In the genomic region with DNA sequence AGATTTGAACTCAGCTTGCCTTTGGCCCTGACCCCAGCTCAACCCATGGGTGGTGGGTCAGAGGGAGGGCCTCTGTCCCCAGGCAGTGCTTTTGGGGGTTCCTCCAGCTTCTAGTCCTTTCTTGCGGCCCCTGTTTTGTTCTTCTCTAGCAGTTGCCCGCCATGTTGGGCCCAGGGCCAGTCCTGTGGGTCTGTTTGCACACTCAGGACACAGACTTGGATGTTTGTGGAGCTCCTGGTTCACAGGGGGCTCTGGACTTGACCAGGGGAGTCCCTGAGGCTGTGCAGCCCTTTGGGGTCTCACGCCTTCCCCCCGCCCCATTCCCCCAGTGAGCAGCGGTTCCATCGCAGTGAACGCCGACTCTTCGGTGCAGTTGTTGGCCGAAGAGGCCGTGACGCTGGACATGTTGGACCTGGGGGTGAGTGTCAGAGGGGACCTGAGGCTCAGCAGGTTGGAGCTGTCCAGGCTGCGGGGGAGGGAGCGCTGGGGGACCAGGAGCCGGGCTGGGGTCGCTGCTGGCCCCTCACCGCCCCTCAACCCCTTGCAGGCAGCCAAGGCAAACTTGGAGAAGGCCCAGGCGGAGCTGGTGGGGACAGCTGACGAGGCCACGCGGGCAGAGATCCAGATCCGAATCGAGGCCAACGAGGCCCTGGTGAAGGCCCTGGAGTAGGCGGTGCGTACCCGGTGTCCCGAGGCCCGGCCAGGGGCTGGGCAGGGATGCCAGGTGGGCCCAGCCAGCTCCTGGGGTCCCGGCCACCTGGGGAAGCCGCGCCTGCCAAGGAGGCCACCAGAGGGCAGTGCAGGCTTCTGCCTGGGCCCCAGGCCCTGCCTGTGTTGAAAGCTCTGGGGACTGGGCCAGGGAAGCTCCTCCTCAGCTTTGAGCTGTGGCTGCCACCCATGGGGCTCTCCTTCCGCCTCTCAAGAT, we compare ENCODE assay signal across 8 cellular contexts. TPM values are rescaled to one million over a fixed set of nuclear protein-coding genes. Genes with fewer than 3 reads are reported as not detected.
DNase-seq lines count a peak whose midpoint lies in the region; ATAC-seq and TF ChIP-seq lines count a peak whose summit lies in the region.

No MANE protein-coding gene starts in this region.

- no peaks in the 10 kb centered on the region for H3K9me3 ChIP-seq in mesenchymal stem cell (ENCODE audit: control insufficient read depth, low read length)

- peak overlapping the region; percentile 61 for H3K4me3 Mint-ChIP-seq in activated CD4-positive, alpha-beta memory T cell treated with anti-CD3 and anti-CD28 coated beads, Interleukin-2, amount 10 ng/mL, durations not matched to agents 7 days and 5 days

- H3K9me3 Mint-ChIP-seq in activated CD4-positive, alpha-beta memory T cell treated with anti-CD3 and anti-CD28 coated beads, Interleukin-2, amount 10 ng/mL, durations not matched to agents 7 days and 5 days: no peaks in the 10 kb centered on the region

- peak; percentile 21 for TF ChIP-seq POLR2A in GM18526 (IDR thresholded peaks at IDR 0.05; ENCODE audit: extremely low read depth, insufficient read length)

- H3K9ac ChIP-seq in mesenchymal stem cell (ENCODE audit: low read length): peak overlapping the region; percentile 68

- POLR2A ChIA-PET in activated CD4-positive, alpha-beta memory T cell treated with anti-CD3 and anti-CD28 coated beads, Interleukin-2, amount 10 ng/mL, durations not matched to agents 7 days and 5 days (lab: Charles Lee): interaction anchor here (0.7 to 6.9 kb wide), 18 partner anchors 9 to 654 kb away, joined by 3 to 266 read pairs (median 4); partner anchors contain the start of genes ARHGAP45, CIRBP, EFNA2 and FAM174C

- peak overlapping the region; percentile 89 for H3K27ac Mint-ChIP-seq in activated CD4-positive, alpha-beta memory T cell treated with anti-CD3 and anti-CD28 coated beads, Interleukin-2, amount 10 ng/mL, durations not matched to agents 7 days and 5 days

- WGBS in mesenchymal stem cell: 64% methylated on average over 33 of the region's 33 CpGs

- no peak overlapping the region for H3K23ac ChIP-seq in mesenchymal stem cell (ENCODE audit: low read length in 2 of 2)

- H3K36me3 ChIP-seq in mesenchymal stem cell (ENCODE audit: control insufficient read depth in 1 of 2, insufficient read depth in 2 of 2, low read depth in 1 of 2, low read length in 2 of 2): peaks cover 5 to 29% of the 10 kb centered on the region in 2 experiments

- peak; percentile 79 for DNase-seq in ACHN
- DNase-seq in NCI-H446 (lab: John Stamatoyannopoulos, UW): peak; percentile 62 to 90
- DNase-seq in activated CD4-positive, alpha-beta memory T cell treated with anti-CD3 and anti-CD28 coated beads, Interleukin-2, amount 10 ng/mL, durations not matched to agents 7 days and 5 days: peak; percentile 88
- DNase-seq in effector CD4-positive, alpha-beta T cell: peak; percentile 85
- peak; percentile 83 for DNase-seq in mesenchymal stem cell
- DNase-seq in stimulated activated CD8-positive, alpha-beta memory T cell treated with anti-CD3 and anti-CD28 coated beads, Interleukin-15, amount 100 ng/mL, for 1 hour (ENCODE audit: low read depth): peak; percentile 79

- H4K91ac ChIP-seq in mesenchymal stem cell (ENCODE audit: low read length): peak overlapping the region; percentile 77

- peak overlapping the region in 1 of 2 experiments; percentile 8 for H2BK12ac ChIP-seq in mesenchymal stem cell (ENCODE audit: low read length in 2 of 2)

- CTCF ChIA-PET in activated CD4-positive, alpha-beta memory T cell treated with anti-CD3 and anti-CD28 coated beads, Interleukin-2, amount 10 ng/mL, durations not matched to agents 7 days and 5 days (lab: Charles Lee): interaction anchor here (0.6 to 5.3 kb wide), 37 partner anchors 9 to 381 kb away, joined by 3 to 412 read pairs (median 5); partner anchors contain the start of genes CIRBP, FAM174C, MED16 and NDUFS7

- no peak overlapping the region for H2BK5ac ChIP-seq in mesenchymal stem cell (ENCODE audit: low read depth, low read length, poor library complexity, severe bottlenecking)

- peaks cover 38% of the 10 kb centered on the region for H3K4me1 Mint-ChIP-seq in activated CD4-positive, alpha-beta memory T cell treated with anti-CD3 and anti-CD28 coated beads, Interleukin-2, amount 10 ng/mL, durations not matched to agents 7 days and 5 days

- H3K27me3 ChIP-seq in mesenchymal stem cell (ENCODE audit: control insufficient read depth in 1 of 2, insufficient read depth in 1 of 2, low read length in 2 of 2): no peaks in the 10 kb centered on the region

- H3K18ac ChIP-seq in mesenchymal stem cell (ENCODE audit: low read depth in 1 of 2, low read length in 2 of 2): peak overlapping the region in 1 of 2 experiments; percentile 77

- H3K4me2 ChIP-seq in mesenchymal stem cell (ENCODE audit: low read length, poor library complexity, severe bottlenecking): peak overlapping the region; percentile 47

- no peak for ATAC-seq in GM18498 (IDR thresholded peaks at IDR 0.05; ENCODE audit: unreplicated experiment)

- peak overlapping the region in 1 of 2 experiments; percentile 56 for H3K14ac ChIP-seq in mesenchymal stem cell (ENCODE audit: low read length in 2 of 2)

- peak overlapping the region in 1 of 2 experiments; percentile 68 for H3K4me3 ChIP-seq in mesenchymal stem cell (ENCODE audit: insufficient read depth in 1 of 2, low read depth in 1 of 2, low read length in 2 of 2)

- in situ Hi-C loops in ACHN (cut with HindIII; ENCODE audit: low pct_ligation_motif_present, low pct_unique_long_range_greater_than_20kb, low sequenced_read_pairs): no loop called here

- peaks cover 22% of the 10 kb centered on the region for H3K79me1 ChIP-seq in mesenchymal stem cell (replicated peaks; ENCODE audit: low read length, poor library complexity, severe bottlenecking)

- peak overlapping the region; percentile 39 for H2AK5ac ChIP-seq in mesenchymal stem cell (ENCODE audit: low read length, severe bottlenecking)

- no peak overlapping the region for H2BK120ac ChIP-seq in mesenchymal stem cell (ENCODE audit: low read depth, low read length)

- peaks cover 2% of the 10 kb centered on the region for H3K36me3 Mint-ChIP-seq in activated CD4-positive, alpha-beta memory T cell treated with anti-CD3 and anti-CD28 coated beads, Interleukin-2, amount 10 ng/mL, durations not matched to agents 7 days and 5 days (ENCODE audit: low read depth)

- peak overlapping the region; percentile 62 for H3K27ac ChIP-seq in mesenchymal stem cell (ENCODE audit: low read length, poor library complexity, severe bottlenecking)

- no peak overlapping the region for H2AFZ ChIP-seq in mesenchymal stem cell (ENCODE audit: low read depth, low read length)

- peak overlapping the region in 1 of 2 experiments; percentile 65 for H3K4ac ChIP-seq in mesenchymal stem cell (ENCODE audit: low read depth in 1 of 2, low read length in 2 of 2)

- H3K4me1 ChIP-seq in mesenchymal stem cell (ENCODE audit: control insufficient read depth, insufficient read depth, low read depth, low read length): peaks cover 62% of the 10 kb centered on the region

- H3K27me3 Mint-ChIP-seq in activated CD4-positive, alpha-beta memory T cell treated with anti-CD3 and anti-CD28 coated beads, Interleukin-2, amount 10 ng/mL, durations not matched to agents 7 days and 5 days: peaks cover 5% of the 10 kb centered on the region

- H2BK15ac ChIP-seq in mesenchymal stem cell (ENCODE audit: low read depth, poor library complexity, severe bottlenecking): peak overlapping the region; percentile 44

- peak overlapping the region; percentile 63 for H4K8ac ChIP-seq in mesenchymal stem cell (ENCODE audit: low read length)

RNA-seq across cellular contexts. Expression of gene ATP5F1D, which starts 2.5 kb away (rescaled TPM):
- total RNA-seq in activated CD4-positive, alpha-beta memory T cell treated with anti-CD3 and anti-CD28 coated beads, Interleukin-2, amount 10 ng/mL, durations not matched to agents 7 days and 5 days: 100 to 1,000 TPM; 171 to 173 TPM
- 121 TPM for polyA plus RNA-seq in mesenchymal stem cell (2013, experiment 1 of 2)
- polyA plus RNA-seq in mesenchymal stem cell (2013, experiment 2 of 2): 127 TPM

RNA-seq across cellular contexts. Expression of gene MIDN, which starts 4.4 kb away (rescaled TPM):
- 10 to 100 TPM; 86.2 to 88.6 TPM for total RNA-seq in activated CD4-positive, alpha-beta memory T cell treated with anti-CD3 and anti-CD28 coated beads, Interleukin-2, amount 10 ng/mL, durations not matched to agents 7 days and 5 days
- polyA plus RNA-seq in mesenchymal stem cell (2013, experiment 1 of 2): 58.6 TPM
- polyA plus RNA-seq in mesenchymal stem cell (2013, experiment 2 of 2): 58.0 TPM

RNA-seq across cellular contexts. Expression of gene CBARP, which starts 6.2 kb away (rescaled TPM):
- under 1 TPM; 0.35 to 0.55 TPM for total RNA-seq in activated CD4-positive, alpha-beta memory T cell treated with anti-CD3 and anti-CD28 coated beads, Interleukin-2, amount 10 ng/mL, durations not matched to agents 7 days and 5 days
- polyA plus RNA-seq in mesenchymal stem cell (2013, experiment 1 of 2): 8.1 TPM
- 8.0 TPM for polyA plus RNA-seq in mesenchymal stem cell (2013, experiment 2 of 2)

RNA-seq across cellular contexts. Expression of gene CIRBP, which starts 25.1 kb away (rescaled TPM):
- total RNA-seq in activated CD4-positive, alpha-beta memory T cell treated with anti-CD3 and anti-CD28 coated beads, Interleukin-2, amount 10 ng/mL, durations not matched to agents 7 days and 5 days: 100 to 1,000 TPM; 203 to 204 TPM
- polyA plus RNA-seq in mesenchymal stem cell (2013, experiment 1 of 2): 118 TPM
- 120 TPM for polyA plus RNA-seq in mesenchymal stem cell (2013, experiment 2 of 2)

RNA-seq across cellular contexts. Expression of gene FAM174C, which starts 31.3 kb away (rescaled TPM):
- total RNA-seq in activated CD4-positive, alpha-beta memory T cell treated with anti-CD3 and anti-CD28 coated beads, Interleukin-2, amount 10 ng/mL, durations not matched to agents 7 days and 5 days: 10 to 100 TPM; 45.9 to 50.1 TPM
- 60.2 TPM for polyA plus RNA-seq in mesenchymal stem cell (2013, experiment 1 of 2)
- polyA plus RNA-seq in mesenchymal stem cell (2013, experiment 2 of 2): 59.6 TPM
